In the genomic region with DNA sequence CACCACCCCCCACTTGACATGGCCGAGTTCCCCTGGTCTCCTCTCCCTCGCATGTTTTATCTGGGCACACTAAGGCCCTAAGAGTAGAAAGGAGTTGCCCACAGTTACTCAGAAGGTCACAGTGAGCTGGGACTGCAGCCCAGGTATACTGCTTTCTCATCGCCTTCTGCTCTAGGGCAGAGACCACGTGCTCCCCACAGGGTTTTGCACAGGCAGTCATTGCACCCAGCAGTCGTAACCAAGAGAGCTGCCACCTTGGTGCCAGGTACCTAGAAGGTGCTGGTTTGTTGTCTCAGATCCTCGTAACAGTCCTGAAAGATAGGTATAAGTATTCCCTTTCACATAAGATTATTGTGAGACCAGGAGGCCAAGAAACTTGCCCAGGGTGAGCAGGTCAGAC, we compare ENCODE assay signal across 22 cellular contexts. TPM values are rescaled to one million over a fixed set of nuclear protein-coding genes. Genes with fewer than 3 reads are reported as not detected.
"Had no signal": no experiment of that assay in that cellular context is flagged by ENCODE, and none has a peak within 500 bp of the region (broad histone marks: within the 10 kb centered on the region; RNA-seq: fewer than 3 reads in every experiment).

No MANE protein-coding gene starts in this region.

- H3K9me3 Mint-ChIP-seq: activated CD8-positive, alpha-beta T cell treated with anti-CD3 and anti-CD28 coated beads for 36 hours; activated naive CD4-positive, alpha-beta T cell treated with anti-CD3 and anti-CD28 coated beads for 36 hours; activated T-cell treated with anti-CD3 and anti-CD28 coated beads, Interleukin-2, amount 50 U/mL, for 24 hours; memory B cell; naive B cell had no signal

- H3K9me3 ChIP-seq: gastroesophageal sphincter, heart left ventricle, mucosa of descending colon, neutrophil, pancreas, right lobe of liver had no signal

- H3K4me3 ChIP-seq: mucosa of descending colon had no signal

- H3K27me3 Mint-ChIP-seq: activated CD8-positive, alpha-beta T cell treated with anti-CD3 and anti-CD28 coated beads for 36 hours; activated T-cell treated with anti-CD3 and anti-CD28 coated beads, Interleukin-2, amount 50 U/mL, for 24 hours; memory B cell; naive B cell had no signal

- H3K27me3 ChIP-seq: brain microvascular endothelial cell, gastroesophageal sphincter, heart left ventricle, pancreas, right lobe of liver had no signal

- H3K36me3 ChIP-seq: brain microvascular endothelial cell, gastroesophageal sphincter, heart left ventricle, neutrophil, pancreas, right lobe of liver had no signal

- ATAC-seq: activated CD8-positive, alpha-beta T cell treated with anti-CD3 and anti-CD28 coated beads for 36 hours; gastroesophageal sphincter; heart left ventricle; left ventricle myocardium superior; mucosa of descending colon; pancreas; right lobe of liver had no signal

- H3K27ac ChIP-seq: brain microvascular endothelial cell, neutrophil, pancreas had no signal

- DNase-seq: activated CD4-positive, alpha-beta T cell treated with anti-CD3 and anti-CD28 coated beads for 48 hours; activated CD4-positive, CD25-positive, alpha-beta regulatory T cell; activated CD8-positive, alpha-beta T cell treated with anti-CD3 and anti-CD28 coated beads for 36 hours; activated naive CD4-positive, alpha-beta T cell treated with anti-CD3 and anti-CD28 coated beads for 36 hours; activated T-cell treated with anti-CD3 and anti-CD28 coated beads, Interleukin-2, amount 50 U/mL, for 24 hours; aorta; brain microvascular endothelial cell; central memory CD4-positive, alpha-beta T cell; heart left ventricle; left ventricle myocardium superior; mucosa of descending colon; naive B cell; pancreas; right lobe of liver; small intestine; stimulated activated CD4-positive, alpha-beta T cell treated with anti-CD3 and anti-CD28 coated beads, Interleukin-4, amount 100 ng/mL, for 1 hour; T-helper 1 cell; T-helper 9 cell had no signal

- H3K27ac Mint-ChIP-seq: activated CD8-positive, alpha-beta T cell treated with anti-CD3 and anti-CD28 coated beads for 36 hours; activated naive CD4-positive, alpha-beta T cell treated with anti-CD3 and anti-CD28 coated beads for 36 hours; activated T-cell treated with anti-CD3 and anti-CD28 coated beads, Interleukin-2, amount 50 U/mL, for 24 hours; memory B cell had no signal

- H3K36me3 Mint-ChIP-seq: memory B cell, naive B cell had no signal

RNA-seq across cellular contexts. Expression of a gene that starts 21.0 kb away (rescaled TPM):
- total RNA-seq: activated CD8-positive, alpha-beta T cell treated with anti-CD3 and anti-CD28 coated beads for 36 hours; kidney epithelial cell had no signal
